Comparison of ENCODE assay signal across 20 cellular contexts in the genomic region with DNA sequence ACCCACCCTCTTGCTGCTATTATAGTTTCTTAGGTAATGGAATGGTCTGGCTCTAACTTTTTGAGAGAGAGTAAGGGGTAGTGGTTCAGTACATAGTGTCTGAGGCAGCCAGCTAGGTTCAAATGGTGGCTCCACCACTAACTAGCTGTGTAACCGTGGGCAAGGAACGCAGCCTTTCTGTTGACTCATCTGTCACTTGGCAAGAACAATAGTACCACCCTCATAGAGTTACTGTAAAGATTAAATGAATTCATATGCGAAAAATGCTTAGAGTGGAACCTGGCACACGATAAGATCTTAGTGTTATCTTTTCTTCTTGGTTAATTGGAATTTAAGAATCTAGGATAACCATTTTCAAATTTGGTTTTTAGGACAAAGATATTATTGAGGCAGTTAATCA. TPM values are rescaled to one million over a fixed set of nuclear protein-coding genes. Genes with fewer than 3 reads are reported as not detected.
A peak's percentile ranks its signal among the peaks of the same experiment; 100 is the strongest.
DNase-seq lines count a peak whose midpoint lies in the region; TF ChIP-seq lines count a peak whose summit lies in the region.
"Had no signal": no experiment of that assay in that cellular context is flagged by ENCODE, and none has a peak within 500 bp of the region (broad histone marks: within the 10 kb centered on the region; RNA-seq: fewer than 3 reads in every experiment).

No MANE protein-coding gene starts in this region.

- H3K27ac ChIP-seq in right atrium auricular region, result no peak overlapping the region
- no peak overlapping the region for H3K27ac ChIP-seq in Karpas-422 (ENCODE audit: low read length)
- H3K27ac ChIP-seq: HL-60, ovary, SK-N-MC, upper lobe of right lung had no signal

- no peaks in the 10 kb centered on the region for H4K20me1 ChIP-seq in Karpas-422 (ENCODE audit: insufficient read depth, low read depth, low read length)

- H3K4me3 ChIP-seq in astrocyte of the cerebellum (ENCODE audit: low read depth, low read length) (no peak overlapping the region), fibroblast of pulmonary artery (replicated peaks; ENCODE audit: low read depth, low read length) (no peak overlapping the region), right atrium auricular region (no peak overlapping the region), Karpas-422 (ENCODE audit: low read length) (no peak overlapping the region)
- H3K4me3 ChIP-seq: ovary, SK-N-MC, upper lobe of right lung had no signal

- DNase-seq in A172 (ENCODE audit: low spot score) (peak; percentile 35), HS-27A (ENCODE audit: low read depth) (peak; percentile 40), astrocyte of the cerebellum (ENCODE audit: low read depth) (peak; percentile 12), fibroblast of pulmonary artery (ENCODE audit: low read depth) (peak; percentile 33), right atrium auricular region (ENCODE audit: low spot score) (no peak), Karpas-422 (no peak), cardiac septum (ENCODE audit: low spot score) (no peak)
- no peak for DNase-seq in activated T-cell treated with anti-CD3 and anti-CD28 coated beads, Interleukin-2, amount 50 U/mL, for 48 hours
- DNase-seq: C1 segment of cervical spinal cord; kidney glomerular epithelial cell; mesendoderm; naive thymus-derived CD4-positive, alpha-beta T cell; NCI-H1930; NCI-H345; ovary; stimulated activated naive CD4-positive, alpha-beta T cell treated with Interleukin-2 at 50 U/mL for 16 hours; T1000; upper lobe of right lung had no signal

- no peak overlapping the region for H3K4me2 ChIP-seq in Karpas-422 (ENCODE audit: low read depth, low read length, poor library complexity, severe bottlenecking)

- H3K36me3 ChIP-seq in right atrium auricular region, result no peaks in the 10 kb centered on the region
- no peaks in the 10 kb centered on the region for H3K36me3 ChIP-seq in Karpas-422 (ENCODE audit: insufficient read depth, low read length)
- H3K36me3 ChIP-seq: ovary, upper lobe of right lung had no signal

- H3K9me2 ChIP-seq in Karpas-422 (replicated peaks; ENCODE audit: insufficient read depth, low read length), result no peaks in the 10 kb centered on the region

- no peaks in the 10 kb centered on the region for H3K79me2 ChIP-seq in Karpas-422 (ENCODE audit: low read length)

- H3K27me3 ChIP-seq in right atrium auricular region (no peaks in the 10 kb centered on the region), Karpas-422 (ENCODE audit: low read length) (no peaks in the 10 kb centered on the region)
- H3K27me3 ChIP-seq: ovary, upper lobe of right lung had no signal

- TF ChIP-seq CTCF in astrocyte of the cerebellum (IDR thresholded peaks at IDR 0.05; ENCODE audit: low read depth, low read length, missing control alignments) (no peak), fibroblast of pulmonary artery (IDR thresholded peaks at IDR 0.05; ENCODE audit: low read length, missing control alignments) (no peak), right atrium auricular region (IDR thresholded peaks at IDR 0.05) (no peak)

- H3K9me3 ChIP-seq in right atrium auricular region (no peaks in the 10 kb centered on the region), Karpas-422 (ENCODE audit: low read length) (no peaks in the 10 kb centered on the region)
- H3K9me3 ChIP-seq: ovary, upper lobe of right lung had no signal

- intact Hi-C loops in cardiac septum (cut with DNase I), result no loop called here

- H3K9ac ChIP-seq in Karpas-422 (ENCODE audit: low read length), result no peak overlapping the region

- H3K4me1 ChIP-seq in right atrium auricular region, result no peaks in the 10 kb centered on the region
- no peaks in the 10 kb centered on the region for H3K4me1 ChIP-seq in Karpas-422 (ENCODE audit: low read length)
- H3K4me1 ChIP-seq: upper lobe of right lung had no signal

- no peak overlapping the region for H2AFZ ChIP-seq in Karpas-422 (ENCODE audit: low read length)

- in situ Hi-C loops in astrocyte of the cerebellum (cut with HindIII; ENCODE audit: low sequenced_read_pairs), result no loop called here

RNA-seq across cellular contexts. Expression of a gene that starts 14.0 kb away (rescaled TPM):
- 0.16 TPM in 1 of 2 replicates, not detected in the other for total RNA-seq in A172 (2014; rRNA removed; shearing (Covaris generic))
- total RNA-seq in right atrium auricular region, result under 1 TPM; 0.48 to 0.67 TPM
- total RNA-seq in Karpas-422 (2014; rRNA removed; shearing (Covaris generic); ENCODE audit: low replicate concordance), result 0.47 and 2.2 TPM in 2 replicates
- 0.65 TPM for total RNA-seq in cardiac septum

RNA-seq across cellular contexts. Expression of a gene that starts 35.8 kb away (rescaled TPM):
- total RNA-seq in A172 (2014; rRNA removed; shearing (Covaris generic)), result 73.2 and 80.1 TPM in 2 replicates
- 10 to 100 TPM; 14.7 to 16.1 TPM for total RNA-seq in right atrium auricular region
- total RNA-seq in Karpas-422 (2014; rRNA removed; shearing (Covaris generic); ENCODE audit: low replicate concordance), result 53.4 and 72.8 TPM in 2 replicates
- total RNA-seq in cardiac septum, result 23.8 TPM

RNA-seq across cellular contexts. Expression of a gene that starts 46.9 kb away (rescaled TPM):
- total RNA-seq in A172 (2014; rRNA removed; shearing (Covaris generic)), result 19.1 and 22.4 TPM in 2 replicates
- total RNA-seq in right atrium auricular region (10 to 100 TPM; 32.4 to 43.8 TPM), cardiac septum (16.6 TPM)
- total RNA-seq in Karpas-422 (2014; rRNA removed; shearing (Covaris generic); ENCODE audit: low replicate concordance), result 19.4 and 42.9 TPM in 2 replicates

RNA-seq across cellular contexts. Expression of a gene that starts 57.7 kb away (rescaled TPM):
- not detected in 2 replicates for total RNA-seq in A172 (2014; rRNA removed; shearing (Covaris generic))
- total RNA-seq in right atrium auricular region (under 1 TPM in 1 of 2 donors, not detected in 1; 0.12 TPM), cardiac septum (not detected)
- total RNA-seq in Karpas-422 (2014; rRNA removed; shearing (Covaris generic); ENCODE audit: low replicate concordance), result not detected in 2 replicates

Comparison
In these comparisons a context has a peak if more than half of its experiments do, and no peak if none do; other contexts are left out.
1. DNase-seq: peak in A172 (single experiment), HS-27A (single experiment), astrocyte of the cerebellum (single experiment) and fibroblast of pulmonary artery (single experiment); none in right atrium auricular region (single experiment), Karpas-422 (single experiment), cardiac septum (single experiment) and activated T-cell treated with anti-CD3 and anti-CD28 coated beads, Interleukin-2, amount 50 U/mL, for 48 hours (0 of 2).